22 cellular contexts compared by ENCODE assay signal in genomic region chr9:27088981-27089380, GRCh38. TPM values are rescaled to one million over a fixed set of nuclear protein-coding genes. Genes with fewer than 3 reads are reported as not detected.
DNase-seq lines count a peak whose midpoint lies in the region; ATAC-seq and TF ChIP-seq lines count a peak whose summit lies in the region.
"Had no signal": no experiment of that assay in that cellular context is flagged by ENCODE, and none has a peak within 500 bp of the region (broad histone marks: within the 10 kb centered on the region; RNA-seq: fewer than 3 reads in every experiment).

No MANE protein-coding gene starts in this region.

- H3K27me3 ChIP-seq in IMR-90 (ENCODE audit: control insufficient read depth, insufficient read depth, low read length) (no peaks in the 10 kb centered on the region), H7 (ENCODE audit: control insufficient read depth, insufficient read depth, low read length) (no peaks in the 10 kb centered on the region), stomach (peaks cover 0 to 6% (median 0%) of the 10 kb centered on the region in 3 donors)
- H3K27me3 ChIP-seq: esophagus squamous epithelium, heart right ventricle, right atrium auricular region had no signal

- peak overlapping the region; percentile 100 for H2BK5ac ChIP-seq in IMR-90 (ENCODE audit: low read depth, low read length, poor library complexity, severe bottlenecking)

- H3K18ac ChIP-seq in IMR-90 (ENCODE audit: low read depth, low read length): peak overlapping the region; percentile 93

- peak overlapping the region; percentile 76; the same call in 1 of the 2 replicates for H3K4me2 ChIP-seq in IMR-90 (ENCODE audit: low read depth, low read length)
- H3K4me2 ChIP-seq: A549 had no signal

- H2BK20ac ChIP-seq in IMR-90 (ENCODE audit: low read depth, low read length): peak overlapping the region; percentile 91

- peaks cover 27% of the 10 kb centered on the region for H3K4me1 Mint-ChIP-seq in mesothelial cell of epicardium

- H3K4me3 ChIP-seq in IMR-90 (ENCODE audit: insufficient read depth, low read depth, low read length) (no peak overlapping the region), H7 (ENCODE audit: insufficient read depth, low read depth, low read length) (no peak overlapping the region), stomach (no peak overlapping the region)
- H3K4me3 ChIP-seq: A549, esophagus squamous epithelium, heart right ventricle, right atrium auricular region had no signal

- DNase-seq in AG08396 (ENCODE audit: low spot score) (peak; percentile 50), IMR-90 (peak; percentile 89), dedifferentiated amniotic fluid mesenchymal stem cell (ENCODE audit: extremely low spot score) (peak; percentile 51), mesothelial cell of epicardium (ENCODE audit: low spot score in 2 of 2, unreplicated experiment in 2 of 2) (no peak), H7 (no peak), stomach (no peak), ecto neural progenitor cell (ENCODE audit: low spot score) (no peak)
- DNase-seq: activated CD8-positive, alpha-beta memory T cell treated with anti-CD3 and anti-CD28 coated beads for 24 hours; activated naive CD4-positive, alpha-beta T cell treated with Interleukin-2 at 50 U/mL for 16 hours; activated T-cell treated with anti-CD3 and anti-CD28 coated beads, Interleukin-2, amount 50 U/mL, for 4 hours; CD8-positive, alpha-beta T cell; effector memory CD8-positive, alpha-beta T cell; esophagus squamous epithelium; heart right ventricle; immature natural killer cell; NCI-H2171; NCI-H69; nucleus accumbens; SW 1271 had no signal

- H3K79me1 ChIP-seq in IMR-90 (ENCODE audit: low read depth in 1 of 2, low read length in 2 of 2): no peaks in the 10 kb centered on the region; a peak in 1 of 4 replicates

- peak overlapping the region; percentile 81; the same call in 1 of the 2 replicates for H3K23ac ChIP-seq in IMR-90 (ENCODE audit: low read depth, low read length)

- peak overlapping the region; percentile 99; the same call in 1 of the 2 replicates for H4K91ac ChIP-seq in IMR-90 (ENCODE audit: insufficient read depth, low read depth, low read length)

- peak overlapping the region; percentile 90; the same call in 1 of the 2 replicates for H4K5ac ChIP-seq in IMR-90 (ENCODE audit: low read depth, low read length)

- peak overlapping the region; percentile 98; the same call in 1 of the 2 replicates for H3K4ac ChIP-seq in IMR-90 (ENCODE audit: low read depth, low read length)

- peaks cover 20% of the 10 kb centered on the region for H3K4me1 ChIP-seq in IMR-90 (ENCODE audit: control insufficient read depth, insufficient read depth, low read length)
- H3K4me1 ChIP-seq in stomach: peaks cover 0 to 16% (median 0%) of the 10 kb centered on the region in 4 donors
- H3K4me1 ChIP-seq: A549, right atrium auricular region had no signal

- POLR2A ChIA-PET in IMR-90 (lab: Charles Lee; ENCODE audit: unreplicated experiment): interaction anchor here (1.2 kb wide), 1 partner anchor 23 kb away, joined by 3 read pairs; no protein-coding TSS in a partner anchor

- H3K36me3 ChIP-seq in IMR-90 (ENCODE audit: control insufficient read depth, insufficient read depth, low read length): no peaks in the 10 kb centered on the region
- H3K36me3 ChIP-seq in H7 (replicated peaks; ENCODE audit: control insufficient read depth, insufficient read depth, low read length): no peaks in the 10 kb centered on the region
- no peaks in the 10 kb centered on the region for H3K36me3 ChIP-seq in stomach
- H3K36me3 ChIP-seq: esophagus squamous epithelium, heart right ventricle, right atrium auricular region had no signal

- H2AFZ ChIP-seq in IMR-90 (replicated peaks; ENCODE audit: low read length, poor library complexity): no peak overlapping the region

- peak overlapping the region; percentile 97 for H2BK120ac ChIP-seq in IMR-90 (ENCODE audit: low read depth, low read length)

- H3K9me1 ChIP-seq in IMR-90 (ENCODE audit: insufficient read depth, low read length): no peaks in the 10 kb centered on the region

- H3K56ac ChIP-seq in IMR-90 (ENCODE audit: extremely low read depth, insufficient read depth, low read length): peak overlapping the region; percentile 78; the same call in 1 of the 2 replicates

- H3K27ac ChIP-seq in IMR-90 (ENCODE audit: insufficient read depth, low read length): peak overlapping the region; percentile 97
- H3K27ac ChIP-seq in stomach: no peak overlapping the region
- H3K27ac ChIP-seq: A549, esophagus squamous epithelium, heart right ventricle, right atrium auricular region had no signal

- H3K9me3 ChIP-seq in IMR-90 (ENCODE audit: control insufficient read depth, insufficient read depth, low read length): no peaks in the 10 kb centered on the region
- H3K9me3 ChIP-seq in stomach: no peaks in the 10 kb centered on the region
- H3K9me3 ChIP-seq: A549, esophagus squamous epithelium, heart right ventricle, right atrium auricular region had no signal

- TF ChIP-seq CTCF in IMR-90 (conservative IDR thresholded peaks at IDR 0.05; ENCODE audit: low read depth, low read length) (no peak), mesothelial cell of epicardium (IDR thresholded peaks at IDR 0.05; ENCODE audit: unreplicated experiment) (no peak), stomach (IDR thresholded peaks at IDR 0.05) (no peak)

- peaks cover 4% of the 10 kb centered on the region for H3K9me3 Mint-ChIP-seq in mesothelial cell of epicardium
- H3K9me3 Mint-ChIP-seq: activated T-cell treated with anti-CD3 and anti-CD28 coated beads, Interleukin-2, amount 50 U/mL, for 4 hours; CD8-positive, alpha-beta T cell; effector memory CD8-positive, alpha-beta T cell had no signal

- ATAC-seq in IMR-90 (ENCODE audit: low read depth): peak; percentile 55
- ATAC-seq in GM21447 (IDR thresholded peaks at IDR 0.05; ENCODE audit: unreplicated experiment): no peak
- ATAC-seq: A549; activated T-cell treated with anti-CD3 and anti-CD28 coated beads, Interleukin-2, amount 50 U/mL, for 4 hours; CD8-positive, alpha-beta T cell; effector memory CD8-positive, alpha-beta T cell; heart right ventricle had no signal

- no TSS peak for BruUV-seq in IMR-90 (replicated peaks; lab: Mats Ljungman, UMichigan)

- no CpG with 5 or more reads among the region's 4 CpGs for WGBS in IMR-90 (ENCODE audit: extremely low coverage in 2 of 2, insufficient read length in 1 of 2), 2 experiments
- WGBS in stomach, 5 donors: 50 to 70% (median 62%) methylated on average over 4 of the region's 4 CpGs

- CTCF ChIA-PET in IMR-90 (lab: Yijun Ruan, JAX): interaction anchor here (1.0 kb wide), 1 partner anchor 15 kb away, joined by 3 read pairs; no protein-coding TSS in a partner anchor

- peak overlapping the region; percentile 62 for H3K27ac Mint-ChIP-seq in mesothelial cell of epicardium
- H3K27ac Mint-ChIP-seq: CD8-positive, alpha-beta T cell; effector memory CD8-positive, alpha-beta T cell; immature natural killer cell had no signal

- no peaks in the 10 kb centered on the region for H4K20me1 ChIP-seq in IMR-90 (ENCODE audit: insufficient read depth, low read length)

- intact Hi-C loops in IMR-90 (cut with micrococcal nuclease): loop anchor here (5.0 to 10.0 kb wide), 2 partner anchors 144 to 188 kb away; partner anchors contain the start of gene PLAA
- intact Hi-C loops in stomach (cut with DNase I; ENCODE audit: low total_unique reads): no loop called here

- no peaks in the 10 kb centered on the region for H3K27me3 Mint-ChIP-seq in mesothelial cell of epicardium (ENCODE audit: low read depth)

- no peaks in the 10 kb centered on the region for H3K36me3 Mint-ChIP-seq in mesothelial cell of epicardium
- H3K36me3 Mint-ChIP-seq: CD8-positive, alpha-beta T cell; immature natural killer cell had no signal

- no peak for TF ChIP-seq EP300 in stomach (IDR thresholded peaks at IDR 0.05)

- in situ Hi-C loops in IMR-90 (cut with MboI; ENCODE audit: low sequenced_read_pairs): no loop called here

- dilution Hi-C loops in IMR-90 (cut with HindIII; ENCODE audit: low sequenced_read_pairs, unreplicated experiment): no loop called here

- H2AK9ac ChIP-seq in IMR-90 (replicated peaks; ENCODE audit: low read depth, low read length, poor library complexity): no peak overlapping the region

- H3K9ac ChIP-seq in IMR-90 (ENCODE audit: low read depth, low read length): peak overlapping the region; percentile 42

- peak overlapping the region; percentile 93 for H3K14ac ChIP-seq in IMR-90 (replicated peaks; ENCODE audit: low read depth, low read length)

- H4K8ac ChIP-seq in IMR-90 (ENCODE audit: low read depth in 2 of 2, low read length in 2 of 2): peak overlapping the region; percentile 90 to 92; a peak in 3 of 4 replicates

- no peak for TF ChIP-seq POLR2A in IMR-90 (IDR thresholded peaks at IDR 0.05; ENCODE audit: low read depth, low read length)
- TF ChIP-seq POLR2A in stomach (IDR thresholded peaks at IDR 0.05): no peak

- peak overlapping the region; percentile 64; the same call in 1 of the 3 replicates for H2BK15ac ChIP-seq in IMR-90 (ENCODE audit: low read depth, low read length)

- no peak overlapping the region for H3K4me3 Mint-ChIP-seq in mesothelial cell of epicardium
- H3K4me3 Mint-ChIP-seq: activated T-cell treated with anti-CD3 and anti-CD28 coated beads, Interleukin-2, amount 50 U/mL, for 4 hours; CD8-positive, alpha-beta T cell; effector memory CD8-positive, alpha-beta T cell; immature natural killer cell had no signal

- no peak for TF ChIP-seq RAD21 in IMR-90 (IDR thresholded peaks at IDR 0.05; ENCODE audit: low read length)

- H2AK5ac ChIP-seq in IMR-90 (ENCODE audit: low read depth, low read length): no peak overlapping the region

TF ChIP-seq in IMR-90, 13 proteins besides CTCF, POLR2A, EP300 and RAD21:
- TF ChIP-seq CEBPB (IDR thresholded peaks at IDR 0.05; ENCODE audit: low read depth, low read length): peak; percentile 27; the same call in 1 of the 2 replicates
- no peak for TF ChIP-seq CHD1 (IDR thresholded peaks at IDR 0.05; ENCODE audit: low read depth, low read length)

RNA-seq across cellular contexts. Expression of gene TEK, which starts 20.0 kb away (rescaled TPM):
- total RNA-seq in IMR-90 (2012; rRNA removed) (10.8 and 11.7 TPM in 2 replicates), mesothelial cell of epicardium (5.9 to 6.7 TPM (median 6.1 TPM) in 3 replicates), stomach (10 to 100 TPM in 1 of 5 donors, 1 to 10 TPM in 3, not detected in 1; 2.0 to 25.5 (median 4.1) TPM)
- polyA plus RNA-seq in IMR-90 (2012; rRNA removed) (4.9 and 6.3 TPM in 2 replicates), stomach (1 to 10 TPM in 1 of 3 donors, under 1 TPM in 2; 0.56 to 1.5 (median 0.92) TPM)
- 2.4 TPM in 2 replicates for polyA plus RNA-seq in IMR-90 (2012; cell fraction: cytosol; rRNA removed)
- polyA plus RNA-seq in IMR-90 (2012; cell fraction: nucleus; rRNA removed; ENCODE audit: low replicate concordance): 1.1 and 6.6 TPM in 2 replicates
- total RNA-seq in H7 (2014; rRNA removed; shearing (Covaris generic)): 0.37 and 0.45 TPM in 2 replicates
- total RNA-seq: CD8-positive, alpha-beta T cell had no signal
- polyA plus RNA-seq: immature natural killer cell had no signal

Comparison
In these comparisons a context has a peak if more than half of its experiments do, and no peak if none do; other contexts are left out.
1. DNase-seq: peak in AG08396 (single experiment), IMR-90 (single experiment) and dedifferentiated amniotic fluid mesenchymal stem cell (single experiment); none in mesothelial cell of epicardium (0 of 2), H7 (single experiment), stomach (single experiment) and ecto neural progenitor cell (single experiment).